ENCODE assay signal across 1 cellular context in the genomic region with DNA sequence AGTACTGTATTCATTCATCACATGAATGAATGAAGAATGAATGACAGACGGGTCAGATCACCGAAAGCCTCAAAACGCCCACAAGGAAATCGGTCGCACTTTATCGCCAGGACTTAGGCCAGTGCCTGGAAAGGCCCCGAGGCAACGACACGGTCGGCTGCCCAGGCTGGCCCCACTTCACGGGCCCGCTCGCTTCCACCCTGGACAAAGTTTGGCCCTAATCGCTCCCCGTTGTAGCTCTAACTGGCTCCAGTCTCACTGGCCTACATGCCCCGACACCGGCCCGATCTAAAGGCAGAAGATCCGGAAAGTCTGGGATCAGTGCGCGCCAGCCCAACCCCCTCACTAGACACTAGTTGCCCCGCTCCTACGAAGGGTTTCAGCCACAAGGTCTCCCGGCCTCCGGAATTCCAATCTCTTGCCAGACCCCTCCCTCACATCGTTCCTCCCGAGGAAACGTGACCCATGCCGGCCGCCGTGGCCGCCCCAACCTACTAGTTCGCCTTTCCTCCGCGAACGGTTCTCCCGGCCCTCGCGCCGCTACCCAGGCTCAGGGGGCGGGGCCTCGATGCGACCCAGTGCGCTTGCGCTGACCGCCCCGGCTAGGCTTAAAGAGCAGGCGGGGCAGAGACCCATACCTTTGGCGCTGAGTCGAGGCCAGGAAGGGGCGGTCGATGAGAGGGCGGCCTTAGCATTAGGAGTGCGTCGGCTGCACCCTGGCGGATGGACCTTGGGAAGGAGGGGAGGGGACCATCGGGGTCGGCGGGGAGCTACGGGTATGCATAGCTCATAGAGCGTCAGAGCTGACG.
TF ChIP-seq lines count a peak whose summit lies in the region.

A gene (minus strand): TSS at position 575 of the 809 bp plus-strand sequence. CDS start 3,954 bp downstream, outside the sequence.
A gene (plus strand): TSS at position 637 of the 809 bp plus-strand sequence. CDS start 22,138 bp downstream, outside the sequence.

TF ChIP-seq in HepG2, 621 proteins besides CTCF, POLR2A, EP300 and RAD21 (continued from another document and continues in another):
- TF ChIP-seq, protein P1, sequence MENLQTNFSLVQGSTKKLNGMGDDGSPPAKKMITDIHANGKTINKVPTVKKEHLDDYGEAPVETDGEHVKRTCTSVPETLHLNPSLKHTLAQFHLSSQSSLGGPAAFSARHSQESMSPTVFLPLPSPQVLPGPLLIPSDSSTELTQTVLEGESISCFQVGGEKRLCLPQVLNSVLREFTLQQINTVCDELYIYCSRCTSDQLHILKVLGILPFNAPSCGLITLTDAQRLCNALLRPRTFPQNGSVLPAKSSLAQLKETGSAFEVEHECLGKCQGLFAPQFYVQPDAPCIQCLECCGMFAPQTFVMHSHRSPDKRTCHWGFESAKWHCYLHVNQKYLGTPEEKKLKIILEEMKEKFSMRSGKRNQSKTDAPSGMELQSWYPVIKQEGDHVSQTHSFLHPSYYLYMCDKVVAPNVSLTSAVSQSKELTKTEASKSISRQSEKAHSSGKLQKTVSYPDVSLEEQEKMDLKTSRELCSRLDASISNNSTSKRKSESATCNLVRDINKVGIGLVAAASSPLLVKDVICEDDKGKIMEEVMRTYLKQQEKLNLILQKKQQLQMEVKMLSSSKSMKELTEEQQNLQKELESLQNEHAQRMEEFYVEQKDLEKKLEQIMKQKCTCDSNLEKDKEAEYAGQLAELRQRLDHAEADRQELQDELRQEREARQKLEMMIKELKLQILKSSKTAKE (CRISPR knock-in tag; IDR thresholded peaks at IDR 0.05; ENCODE audit: borderline replicate concordance): peak; percentile 86; the same call in 1 of the 2 replicates
- TF ChIP-seq, protein P2, sequence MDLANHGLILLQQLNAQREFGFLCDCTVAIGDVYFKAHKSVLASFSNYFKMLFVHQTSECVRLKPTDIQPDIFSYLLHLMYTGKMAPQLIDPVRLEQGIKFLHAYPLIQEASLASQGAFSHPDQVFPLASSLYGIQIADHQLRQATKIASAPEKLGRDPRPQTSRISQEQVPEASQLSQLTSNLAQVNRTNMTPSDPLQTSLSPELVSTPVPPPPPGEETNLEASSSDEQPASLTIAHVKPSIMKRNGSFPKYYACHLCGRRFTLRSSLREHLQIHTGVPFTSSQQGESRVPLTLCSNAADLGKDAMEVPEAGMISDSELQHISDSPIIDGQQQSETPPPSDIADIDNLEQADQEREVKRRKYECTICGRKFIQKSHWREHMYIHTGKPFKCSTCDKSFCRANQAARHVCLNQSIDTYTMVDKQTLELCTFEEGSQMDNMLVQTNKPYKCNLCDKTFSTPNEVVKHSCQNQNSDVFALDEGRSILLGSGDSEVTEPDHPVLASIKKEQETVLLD (CRISPR knock-in tag; IDR thresholded peaks at IDR 0.05; ENCODE audit: low read depth): peak; percentile 80; the same call in 1 of the 2 replicates
- TF ChIP-seq JARID2 (CRISPR knock-in tag; IDR thresholded peaks at IDR 0.05; ENCODE audit: insufficient replicate concordance) (peak; percentile 90), YEATS4 (CRISPR knock-in tag; IDR thresholded peaks at IDR 0.05; ENCODE audit: borderline replicate concordance) (peak; percentile 84; the same call in 1 of the 2 replicates), PAWR (CRISPR knock-in tag; IDR thresholded peaks at IDR 0.05; ENCODE audit: borderline replicate concordance) (peak; percentile 83; the same call in 1 of the 2 replicates), HCFC1 (IDR thresholded peaks at IDR 0.05; ENCODE audit: low read depth, low read length) (peak; percentile 42; the same call in 1 of the 2 replicates), ONECUT2 (CRISPR knock-in tag; IDR thresholded peaks at IDR 0.05) (peak; percentile 95), ZNF234 (CRISPR knock-in tag; conservative IDR thresholded peaks at IDR 0.05) (no peak; the same call in 1 of the 2 replicates), NR1H2 (CRISPR knock-in tag; IDR thresholded peaks at IDR 0.05; ENCODE audit: borderline replicate concordance, low read depth) (no peak; the same call in none of the 2 replicates), CBX1 (IDR thresholded peaks at IDR 0.05; ENCODE audit: low read depth) (no peak), ZNF317 (CRISPR knock-in tag; IDR thresholded peaks at IDR 0.05) (peak; percentile 94), SRSF9 (IDR thresholded peaks at IDR 0.05; ENCODE audit: borderline replicate concordance, insufficient read depth, low read depth, low read length, poor library complexity, severe bottlenecking) (no peak), ZIK1 (CRISPR knock-in tag; IDR thresholded peaks at IDR 0.05; ENCODE audit: borderline replicate concordance, low read depth) (peak; percentile 88), SMC3 (IDR thresholded peaks at IDR 0.05; ENCODE audit: low read length) (peak; percentile 47; the same call in 1 of the 2 replicates), WIZ (CRISPR knock-in tag; IDR thresholded peaks at IDR 0.05) (no peak; the same call in 1 of the 2 replicates), PHF20 (CRISPR knock-in tag; IDR thresholded peaks at IDR 0.05) (peak; percentile 93), MTF1 (CRISPR knock-in tag; IDR thresholded peaks at IDR 0.05) (0 out of 2 replicates have a peak, but pooled peaks have one; percentile 52), NR2F1 (CRISPR knock-in tag; IDR thresholded peaks at IDR 0.05) (peak; percentile 30 to 57; a peak in 1 of 4 replicates), ZNF446 (CRISPR knock-in tag; IDR thresholded peaks at IDR 0.05) (no peak; the same call in 1 of the 2 replicates)
- TF ChIP-seq, protein P3, sequence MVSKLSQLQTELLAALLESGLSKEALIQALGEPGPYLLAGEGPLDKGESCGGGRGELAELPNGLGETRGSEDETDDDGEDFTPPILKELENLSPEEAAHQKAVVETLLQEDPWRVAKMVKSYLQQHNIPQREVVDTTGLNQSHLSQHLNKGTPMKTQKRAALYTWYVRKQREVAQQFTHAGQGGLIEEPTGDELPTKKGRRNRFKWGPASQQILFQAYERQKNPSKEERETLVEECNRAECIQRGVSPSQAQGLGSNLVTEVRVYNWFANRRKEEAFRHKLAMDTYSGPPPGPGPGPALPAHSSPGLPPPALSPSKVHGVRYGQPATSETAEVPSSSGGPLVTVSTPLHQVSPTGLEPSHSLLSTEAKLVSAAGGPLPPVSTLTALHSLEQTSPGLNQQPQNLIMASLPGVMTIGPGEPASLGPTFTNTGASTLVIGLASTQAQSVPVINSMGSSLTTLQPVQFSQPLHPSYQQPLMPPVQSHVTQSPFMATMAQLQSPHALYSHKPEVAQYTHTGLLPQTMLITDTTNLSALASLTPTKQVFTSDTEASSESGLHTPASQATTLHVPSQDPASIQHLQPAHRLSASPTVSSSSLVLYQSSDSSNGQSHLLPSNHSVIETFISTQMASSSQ (IDR thresholded peaks at IDR 0.05; ENCODE audit: low read depth): no peak; the same call in 1 of the 2 replicates
- TF ChIP-seq, protein P3 (CRISPR knock-in tag; IDR thresholded peaks at IDR 0.05; ENCODE audit: borderline replicate concordance): peak; percentile 92
- TF ChIP-seq, protein P4, sequence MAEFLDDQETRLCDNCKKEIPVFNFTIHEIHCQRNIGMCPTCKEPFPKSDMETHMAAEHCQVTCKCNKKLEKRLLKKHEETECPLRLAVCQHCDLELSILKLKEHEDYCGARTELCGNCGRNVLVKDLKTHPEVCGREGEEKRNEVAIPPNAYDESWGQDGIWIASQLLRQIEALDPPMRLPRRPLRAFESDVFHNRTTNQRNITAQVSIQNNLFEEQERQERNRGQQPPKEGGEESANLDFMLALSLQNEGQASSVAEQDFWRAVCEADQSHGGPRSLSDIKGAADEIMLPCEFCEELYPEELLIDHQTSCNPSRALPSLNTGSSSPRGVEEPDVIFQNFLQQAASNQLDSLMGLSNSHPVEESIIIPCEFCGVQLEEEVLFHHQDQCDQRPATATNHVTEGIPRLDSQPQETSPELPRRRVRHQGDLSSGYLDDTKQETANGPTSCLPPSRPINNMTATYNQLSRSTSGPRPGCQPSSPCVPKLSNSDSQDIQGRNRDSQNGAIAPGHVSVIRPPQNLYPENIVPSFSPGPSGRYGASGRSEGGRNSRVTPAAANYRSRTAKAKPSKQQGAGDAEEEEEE (CRISPR knock-in tag; IDR thresholded peaks at IDR 0.05; ENCODE audit: borderline replicate concordance): no peak
- TF ChIP-seq, protein P5, sequence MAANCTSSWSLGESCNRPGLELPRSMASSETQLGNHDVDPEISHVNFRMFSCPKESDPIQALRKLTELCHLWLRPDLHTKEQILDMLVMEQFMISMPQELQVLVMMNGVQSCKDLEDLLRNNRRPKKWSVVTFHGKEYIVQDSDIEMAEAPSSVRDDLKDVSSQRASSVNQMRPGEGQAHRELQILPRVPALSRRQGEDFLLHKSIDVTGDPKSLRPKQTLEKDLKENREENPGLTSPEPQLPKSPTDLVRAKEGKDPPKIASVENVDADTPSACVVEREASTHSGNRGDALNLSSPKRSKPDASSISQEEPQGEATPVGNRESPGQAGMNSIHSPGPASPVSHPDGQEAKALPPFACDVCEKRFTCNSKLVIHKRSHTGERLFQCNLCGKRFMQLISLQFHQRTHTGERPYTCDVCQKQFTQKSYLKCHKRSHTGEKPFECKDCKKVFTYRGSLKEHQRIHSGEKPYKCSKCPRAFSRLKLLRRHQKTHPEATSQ (CRISPR knock-in tag; IDR thresholded peaks at IDR 0.05; ENCODE audit: borderline replicate concordance): peak; percentile 87; the same call in 1 of the 2 replicates
- TF ChIP-seq, protein P6, sequence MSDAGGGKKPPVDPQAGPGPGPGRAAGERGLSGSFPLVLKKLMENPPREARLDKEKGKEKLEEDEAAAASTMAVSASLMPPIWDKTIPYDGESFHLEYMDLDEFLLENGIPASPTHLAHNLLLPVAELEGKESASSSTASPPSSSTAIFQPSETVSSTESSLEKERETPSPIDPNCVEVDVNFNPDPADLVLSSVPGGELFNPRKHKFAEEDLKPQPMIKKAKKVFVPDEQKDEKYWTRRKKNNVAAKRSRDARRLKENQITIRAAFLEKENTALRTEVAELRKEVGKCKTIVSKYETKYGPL (CRISPR knock-in tag; IDR thresholded peaks at IDR 0.05): peak; percentile 71
- TF ChIP-seq, protein P7, sequence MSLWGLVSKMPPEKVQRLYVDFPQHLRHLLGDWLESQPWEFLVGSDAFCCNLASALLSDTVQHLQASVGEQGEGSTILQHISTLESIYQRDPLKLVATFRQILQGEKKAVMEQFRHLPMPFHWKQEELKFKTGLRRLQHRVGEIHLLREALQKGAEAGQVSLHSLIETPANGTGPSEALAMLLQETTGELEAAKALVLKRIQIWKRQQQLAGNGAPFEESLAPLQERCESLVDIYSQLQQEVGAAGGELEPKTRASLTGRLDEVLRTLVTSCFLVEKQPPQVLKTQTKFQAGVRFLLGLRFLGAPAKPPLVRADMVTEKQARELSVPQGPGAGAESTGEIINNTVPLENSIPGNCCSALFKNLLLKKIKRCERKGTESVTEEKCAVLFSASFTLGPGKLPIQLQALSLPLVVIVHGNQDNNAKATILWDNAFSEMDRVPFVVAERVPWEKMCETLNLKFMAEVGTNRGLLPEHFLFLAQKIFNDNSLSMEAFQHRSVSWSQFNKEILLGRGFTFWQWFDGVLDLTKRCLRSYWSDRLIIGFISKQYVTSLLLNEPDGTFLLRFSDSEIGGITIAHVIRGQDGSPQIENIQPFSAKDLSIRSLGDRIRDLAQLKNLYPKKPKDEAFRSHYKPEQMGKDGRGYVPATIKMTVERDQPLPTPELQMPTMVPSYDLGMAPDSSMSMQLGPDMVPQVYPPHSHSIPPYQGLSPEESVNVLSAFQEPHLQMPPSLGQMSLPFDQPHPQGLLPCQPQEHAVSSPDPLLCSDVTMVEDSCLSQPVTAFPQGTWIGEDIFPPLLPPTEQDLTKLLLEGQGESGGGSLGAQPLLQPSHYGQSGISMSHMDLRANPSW (CRISPR knock-in tag; IDR thresholded peaks at IDR 0.05; ENCODE audit: borderline replicate concordance): peak; percentile 99
- TF ChIP-seq, protein P8, sequence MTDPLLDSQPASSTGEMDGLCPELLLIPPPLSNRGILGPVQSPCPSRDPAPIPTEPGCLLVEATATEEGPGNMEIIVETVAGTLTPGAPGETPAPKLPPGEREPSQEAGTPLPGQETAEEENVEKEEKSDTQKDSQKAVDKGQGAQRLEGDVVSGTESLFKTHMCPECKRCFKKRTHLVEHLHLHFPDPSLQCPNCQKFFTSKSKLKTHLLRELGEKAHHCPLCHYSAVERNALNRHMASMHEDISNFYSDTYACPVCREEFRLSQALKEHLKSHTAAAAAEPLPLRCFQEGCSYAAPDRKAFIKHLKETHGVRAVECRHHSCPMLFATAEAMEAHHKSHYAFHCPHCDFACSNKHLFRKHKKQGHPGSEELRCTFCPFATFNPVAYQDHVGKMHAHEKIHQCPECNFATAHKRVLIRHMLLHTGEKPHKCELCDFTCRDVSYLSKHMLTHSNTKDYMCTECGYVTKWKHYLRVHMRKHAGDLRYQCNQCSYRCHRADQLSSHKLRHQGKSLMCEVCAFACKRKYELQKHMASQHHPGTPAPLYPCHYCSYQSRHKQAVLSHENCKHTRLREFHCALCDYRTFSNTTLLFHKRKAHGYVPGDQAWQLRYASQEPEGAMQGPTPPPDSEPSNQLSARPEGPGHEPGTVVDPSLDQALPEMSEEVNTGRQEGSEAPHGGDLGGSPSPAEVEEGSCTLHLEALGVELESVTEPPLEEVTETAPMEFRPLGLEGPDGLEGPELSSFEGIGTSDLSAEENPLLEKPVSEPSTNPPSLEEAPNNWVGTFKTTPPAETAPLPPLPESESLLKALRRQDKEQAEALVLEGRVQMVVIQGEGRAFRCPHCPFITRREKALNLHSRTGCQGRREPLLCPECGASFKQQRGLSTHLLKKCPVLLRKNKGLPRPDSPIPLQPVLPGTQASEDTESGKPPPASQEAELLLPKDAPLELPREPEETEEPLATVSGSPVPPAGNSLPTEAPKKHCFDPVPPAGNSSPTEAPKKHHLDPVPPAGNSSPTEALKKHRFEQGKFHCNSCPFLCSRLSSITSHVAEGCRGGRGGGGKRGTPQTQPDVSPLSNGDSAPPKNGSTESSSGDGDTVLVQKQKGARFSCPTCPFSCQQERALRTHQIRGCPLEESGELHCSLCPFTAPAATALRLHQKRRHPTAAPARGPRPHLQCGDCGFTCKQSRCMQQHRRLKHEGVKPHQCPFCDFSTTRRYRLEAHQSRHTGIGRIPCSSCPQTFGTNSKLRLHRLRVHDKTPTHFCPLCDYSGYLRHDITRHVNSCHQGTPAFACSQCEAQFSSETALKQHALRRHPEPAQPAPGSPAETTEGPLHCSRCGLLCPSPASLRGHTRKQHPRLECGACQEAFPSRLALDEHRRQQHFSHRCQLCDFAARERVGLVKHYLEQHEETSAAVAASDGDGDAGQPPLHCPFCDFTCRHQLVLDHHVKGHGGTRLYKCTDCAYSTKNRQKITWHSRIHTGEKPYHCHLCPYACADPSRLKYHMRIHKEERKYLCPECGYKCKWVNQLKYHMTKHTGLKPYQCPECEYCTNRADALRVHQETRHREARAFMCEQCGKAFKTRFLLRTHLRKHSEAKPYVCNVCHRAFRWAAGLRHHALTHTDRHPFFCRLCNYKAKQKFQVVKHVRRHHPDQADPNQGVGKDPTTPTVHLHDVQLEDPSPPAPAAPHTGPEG (CRISPR knock-in tag; IDR thresholded peaks at IDR 0.05): peak; percentile 94
